ENCODE assay signal across 9 cellular contexts in the genomic region with DNA sequence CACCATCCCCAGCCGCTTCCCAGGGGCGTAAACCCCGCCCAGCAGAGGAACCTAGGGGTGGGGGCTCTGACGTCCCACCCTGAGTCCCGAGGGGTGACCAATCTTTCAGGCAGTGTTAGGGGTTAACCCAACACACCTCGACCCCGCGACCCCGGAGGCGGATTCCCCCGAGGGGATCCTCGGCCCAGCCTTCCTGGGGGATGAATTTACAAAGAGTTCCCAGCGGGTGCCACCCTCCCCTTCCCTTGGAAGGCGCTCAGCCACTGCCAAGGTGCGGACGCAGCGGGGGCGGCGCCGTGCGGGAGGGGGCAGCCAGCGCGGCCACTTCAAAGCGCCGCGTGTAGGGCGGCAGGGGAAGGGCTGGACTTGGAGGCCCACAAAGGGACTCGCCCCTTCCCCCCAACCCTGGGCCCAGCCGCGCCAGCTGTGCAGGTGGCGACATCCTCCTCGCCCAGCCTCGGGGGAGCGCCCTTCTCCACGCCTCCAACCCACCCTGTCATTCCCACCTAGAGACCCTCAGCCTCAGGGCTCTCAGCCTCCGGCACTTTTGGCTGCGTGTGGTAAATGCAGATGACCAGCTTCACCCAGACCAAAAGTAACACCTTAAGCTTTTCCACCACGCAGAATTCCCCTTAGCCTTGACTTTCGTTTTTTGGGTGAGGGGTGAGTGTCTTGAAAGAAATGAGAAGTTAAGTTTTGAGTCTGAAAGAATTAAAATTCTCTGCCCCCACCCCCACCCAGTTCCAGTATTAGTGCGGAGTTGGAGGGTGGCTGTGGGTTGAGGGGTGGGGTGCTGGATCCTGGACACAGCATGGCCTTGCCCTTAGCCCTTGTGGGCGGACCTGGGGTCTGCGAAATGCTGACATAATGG. TPM values are rescaled to one million over a fixed set of nuclear protein-coding genes. Genes with fewer than 3 reads are reported as not detected.
DNase-seq lines count a peak whose midpoint lies in the region; ATAC-seq, FAIRE-seq and TF ChIP-seq lines count a peak whose summit lies in the region.
"Had no signal": no experiment of that assay in that cellular context is flagged by ENCODE, and none has a peak within 500 bp of the region (broad histone marks: within the 10 kb centered on the region; RNA-seq: fewer than 3 reads in every experiment).

No MANE protein-coding gene starts in this region.

- DNase-seq in AG20443 (ENCODE audit: low spot score), result peak; percentile 36
- DNase-seq in activated naive CD8-positive, alpha-beta T cell treated with anti-CD3 and anti-CD28 coated beads, Interleukin-2, amount 10 ng/mL, durations not matched to agents 7 days and 5 days, result peak; percentile 50
- DNase-seq in keratinocyte (ENCODE audit: low read depth, low spot score), result no peak
- DNase-seq in stimulated activated CD8-positive, alpha-beta memory T cell treated with anti-CD3 and anti-CD28 coated beads, Interleukin-2, amount 100 ng/mL, for 48 hours (ENCODE audit: low read depth in 2 of 2), result peak; percentile 29 to 33
- no peak for DNase-seq in NCI-H2196 treated with DMSO at 0.1 percent for 48 hours (lab: John Stamatoyannopoulos, UW; ENCODE audit: unreplicated experiment)
- DNase-seq in CD1c-positive myeloid dendritic cell (ENCODE audit: extremely low spot score), result no peak
- DNase-seq in mucosa of gallbladder (ENCODE audit: low spot score), result no peak

- H3K36me3 Mint-ChIP-seq in activated naive CD8-positive, alpha-beta T cell treated with anti-CD3 and anti-CD28 coated beads, Interleukin-2, amount 10 ng/mL, durations not matched to agents 7 days and 5 days, result no peaks in the 10 kb centered on the region

- no peaks in the 10 kb centered on the region for H3K79me2 ChIP-seq in keratinocyte (ENCODE audit: control insufficient read depth, insufficient read depth, low read length)

- FAIRE-seq in keratinocyte (lab: Jason Lieb, UNC), result no peak

- TF ChIP-seq CTCF in HEK293 (tag by site-specific recombination; IDR thresholded peaks at IDR 0.05) (no peak), keratinocyte (optimal IDR thresholded peaks at IDR 0.05 in 1 of 3, IDR thresholded peaks at IDR 0.05 in 1 of 3, conservative IDR thresholded peaks at IDR 0.05 in 1 of 3; ENCODE audit: extremely low read depth in 1 of 3, insufficient read depth in 2 of 3, low read length in 3 of 3) (no peak)

- dilution Hi-C loops in keratinocyte (cut with MboI; ENCODE audit: extremely low pct_ligation_motif_present, low sequenced_read_pairs), result no loop called here

- peak overlapping the region; percentile 59 for H3K9ac ChIP-seq in keratinocyte (ENCODE audit: control insufficient read depth, extremely low read depth, insufficient read depth, low read length)

- no peaks in the 10 kb centered on the region for H3K9me1 ChIP-seq in keratinocyte (ENCODE audit: control insufficient read depth, extremely low read depth, insufficient read depth, low read length)

- peak overlapping the region; percentile 72 for H3K4me3 Mint-ChIP-seq in activated naive CD8-positive, alpha-beta T cell treated with anti-CD3 and anti-CD28 coated beads, Interleukin-2, amount 10 ng/mL, durations not matched to agents 7 days and 5 days
- H3K4me3 Mint-ChIP-seq: dendritic cell treated with granulocyte-macrophage colony-stimulating factor and Interleukin-4, amounts not matched to agents 40 ng/mL and 50 ng/mL, for 4 days had no signal

- H3K36me3 ChIP-seq in HEK293 (ENCODE audit: control insufficient read depth in 2 of 2, insufficient read depth in 1 of 2, low read length in 2 of 2) (no peaks in the 10 kb centered on the region), keratinocyte (ENCODE audit: control insufficient read depth in 2 of 2, extremely low read depth in 1 of 2, insufficient read depth in 2 of 2, low read length in 2 of 2) (no peaks in the 10 kb centered on the region)

- H3K4me1 ChIP-seq in HEK293 (ENCODE audit: control insufficient read depth, insufficient read depth, low read length) (no peaks in the 10 kb centered on the region), keratinocyte (ENCODE audit: control insufficient read depth, extremely low read depth, insufficient read depth, low read length) (peaks cover 6% of the 10 kb centered on the region)

- H3K27ac ChIP-seq in HEK293 (ENCODE audit: extremely low read depth, low read depth, low read length) (no peak overlapping the region; the same call in 1 of the 2 replicates), keratinocyte (ENCODE audit: control insufficient read depth, insufficient read depth, low read length) (no peak overlapping the region)

- H3K4me3 ChIP-seq in HEK293 (ENCODE audit: low read depth, low read length) (peak overlapping the region; percentile 32), keratinocyte (ENCODE audit: control insufficient read depth in 2 of 3, extremely low read depth in 1 of 3, insufficient read depth in 2 of 3, low read depth in 1 of 3, low read length in 3 of 3) (peak overlapping the region; percentile 29 to 53 (median 45))

- no peaks in the 10 kb centered on the region for H3K27me3 Mint-ChIP-seq in activated naive CD8-positive, alpha-beta T cell treated with anti-CD3 and anti-CD28 coated beads, Interleukin-2, amount 10 ng/mL, durations not matched to agents 7 days and 5 days

- peak overlapping the region; percentile 56 for H3K27ac Mint-ChIP-seq in activated naive CD8-positive, alpha-beta T cell treated with anti-CD3 and anti-CD28 coated beads, Interleukin-2, amount 10 ng/mL, durations not matched to agents 7 days and 5 days
- H3K27ac Mint-ChIP-seq: dendritic cell treated with granulocyte-macrophage colony-stimulating factor and Interleukin-4, amounts not matched to agents 40 ng/mL and 50 ng/mL, for 4 days had no signal

- H4K20me1 ChIP-seq in keratinocyte (ENCODE audit: control insufficient read depth, extremely low read depth, insufficient read depth, low read length), result no peaks in the 10 kb centered on the region

- peak overlapping the region; percentile 69 for H2AFZ ChIP-seq in keratinocyte (ENCODE audit: control insufficient read depth, low read length)

- POLR2A ChIA-PET in HEK293 (lab: Yijun Ruan, JAX), result no interaction called here
- POLR2A ChIA-PET in activated naive CD8-positive, alpha-beta T cell treated with anti-CD3 and anti-CD28 coated beads, Interleukin-2, amount 10 ng/mL, durations not matched to agents 7 days and 5 days (lab: Charles Lee), result no interaction called here

- peak overlapping the region; percentile 84 for H3K4me2 ChIP-seq in keratinocyte (ENCODE audit: control insufficient read depth, extremely low read depth, insufficient read depth, low read depth, low read length)

- ATAC-seq in activated naive CD8-positive, alpha-beta T cell treated with anti-CD3 and anti-CD28 coated beads, Interleukin-2, amount 10 ng/mL, durations not matched to agents 7 days and 5 days (ENCODE audit: low read depth), result peak; percentile 41

- H3K9me3 Mint-ChIP-seq in activated naive CD8-positive, alpha-beta T cell treated with anti-CD3 and anti-CD28 coated beads, Interleukin-2, amount 10 ng/mL, durations not matched to agents 7 days and 5 days, result no peaks in the 10 kb centered on the region
- H3K9me3 Mint-ChIP-seq: dendritic cell treated with granulocyte-macrophage colony-stimulating factor and Interleukin-4, amounts not matched to agents 40 ng/mL and 50 ng/mL, for 4 days had no signal

- H3K9me3 ChIP-seq in HEK293 (ENCODE audit: control insufficient read depth, insufficient read depth, low read depth, low read length) (no peaks in the 10 kb centered on the region), keratinocyte (ENCODE audit: control insufficient read depth, low read depth, low read length) (no peaks in the 10 kb centered on the region)

- H3K4me1 Mint-ChIP-seq in activated naive CD8-positive, alpha-beta T cell treated with anti-CD3 and anti-CD28 coated beads, Interleukin-2, amount 10 ng/mL, durations not matched to agents 7 days and 5 days, result peaks cover 29% of the 10 kb centered on the region

- CTCF ChIA-PET in HEK293 (lab: Yijun Ruan, JAX), result interaction anchor here (0.7 to 3.2 kb wide), 2 partner anchors 31 to 60 kb away, joined by 3 to 15 read pairs; no protein-coding TSS in a partner anchor

- H3K27me3 ChIP-seq in keratinocyte (ENCODE audit: control insufficient read depth, extremely low read depth, insufficient read depth, low read length), result peaks cover 19% of the 10 kb centered on the region

TF ChIP-seq in HEK293, 187 proteins besides CTCF, POLR2A, EP300 and RAD21 (continues in another document):
- TF ChIP-seq BCL11B (tag by site-specific recombination; IDR thresholded peaks at IDR 0.05; ENCODE audit: low read depth), result no peak
- TF ChIP-seq ZBTB1 (tag by site-specific recombination; IDR thresholded peaks at IDR 0.05), result 0 out of 2 replicates have a peak, but pooled peaks have one; percentile 7

RNA-seq across cellular contexts. Expression of gene TCF7, which starts 43.3 kb away (rescaled TPM):
- total RNA-seq in activated naive CD8-positive, alpha-beta T cell treated with anti-CD3 and anti-CD28 coated beads, Interleukin-2, amount 10 ng/mL, durations not matched to agents 7 days and 5 days, result 100 to 1,000 TPM; 283 to 315 TPM
- 0.23 to 0.84 TPM (median 0.83 TPM) in 3 replicates for polyA plus RNA-seq in keratinocyte
- polyA plus RNA-seq in keratinocyte (2011; ENCODE audit: low read depth), result 0.44 TPM
- 0.62 and 0.79 TPM in 2 replicates for polyA plus RNA-seq in keratinocyte (2011; cell fraction: cytosol; rRNA removed)
- 0.43 and 0.68 TPM in 2 replicates for polyA plus RNA-seq in keratinocyte (2011; cell fraction: nucleus; rRNA removed)
- 1.4 and 1.9 TPM in 2 replicates for polyA plus RNA-seq in keratinocyte (2012; ENCODE audit: low replicate concordance)
- polyA minus RNA-seq in keratinocyte, result 0.79 to 4.0 TPM (median 1.3 TPM) in 3 replicates
- not detected for polyA minus RNA-seq in keratinocyte (2011; cell fraction: cytosol; rRNA and poly(A)+ RNA removed)
- polyA minus RNA-seq in keratinocyte (2011; cell fraction: nucleus; rRNA and poly(A)+ RNA removed), result 0.11 and 0.85 TPM in 2 replicates
- 7.4 TPM for total RNA-seq in mucosa of gallbladder

Comparison
In these comparisons a context has a peak if more than half of its experiments do, and no peak if none do; other contexts are left out.
1. DNase-seq: peak in AG20443 (single experiment), activated naive CD8-positive, alpha-beta T cell treated with anti-CD3 and anti-CD28 coated beads, Interleukin-2, amount 10 ng/mL, durations not matched to agents 7 days and 5 days (single experiment) and stimulated activated CD8-positive, alpha-beta memory T cell treated with anti-CD3 and anti-CD28 coated beads, Interleukin-2, amount 100 ng/mL, for 48 hours (2 of 2); none in keratinocyte (single experiment), NCI-H2196 treated with DMSO at 0.1 percent for 48 hours (single experiment), CD1c-positive myeloid dendritic cell (single experiment) and mucosa of gallbladder (single experiment).
2. RNA of gene TCF7, which starts 43.3 kb away (total RNA-seq): 283 to 315 TPM in activated naive CD8-positive, alpha-beta T cell treated with anti-CD3 and anti-CD28 coated beads, Interleukin-2, amount 10 ng/mL, durations not matched to agents 7 days and 5 days; 7.4 TPM in mucosa of gallbladder (single experiment); every median in the first group is over 10 times any median in the second.